9 cellular contexts compared by ENCODE assay signal in the genomic region with DNA sequence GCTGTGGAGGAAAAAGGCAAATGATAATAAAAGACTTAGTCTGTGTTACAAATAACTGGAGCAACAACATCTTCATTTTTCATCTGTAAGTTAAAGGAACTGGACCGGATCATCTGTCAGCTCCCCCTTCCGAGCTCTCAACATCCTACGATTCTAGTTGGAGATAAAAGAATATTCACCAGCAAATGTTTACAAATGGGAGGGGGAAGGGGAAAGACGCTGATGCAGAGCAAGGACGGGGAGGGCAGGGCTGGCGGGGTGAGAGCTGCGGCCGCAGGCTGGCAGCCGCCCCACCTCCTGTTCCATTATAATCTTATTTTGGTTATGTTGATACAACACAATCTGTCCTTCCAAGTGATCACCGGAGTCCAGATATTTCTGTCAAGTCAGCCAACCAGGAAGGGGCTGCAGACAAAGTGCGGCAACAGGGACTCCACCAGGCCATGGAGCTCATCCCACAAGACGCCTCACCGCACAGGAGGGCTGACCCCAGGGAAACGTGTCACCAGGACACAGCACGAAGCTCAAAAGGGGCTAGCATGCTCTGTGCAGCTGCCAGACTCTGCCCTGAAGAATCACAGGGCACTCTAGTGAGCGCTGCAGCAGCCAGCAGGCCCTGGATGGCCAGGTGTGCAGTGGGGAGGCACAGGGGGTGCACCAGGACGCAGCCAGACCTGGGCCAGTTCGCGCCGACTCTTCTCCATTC. TPM values are rescaled to one million over a fixed set of nuclear protein-coding genes. Genes with fewer than 3 reads are reported as not detected.
DNase-seq lines count a peak whose midpoint lies in the region; ATAC-seq lines count a peak whose summit lies in the region.
"Had no signal": no experiment of that assay in that cellular context is flagged by ENCODE, and none has a peak within 500 bp of the region (broad histone marks: within the 10 kb centered on the region; RNA-seq: fewer than 3 reads in every experiment).

No MANE protein-coding gene starts in this region.

- peaks cover 100% of the 10 kb centered on the region for H4K20me1 ChIP-seq in BLaER1

- peaks cover 70% of the 10 kb centered on the region for H3K36me3 ChIP-seq in BLaER1

- no peaks in the 10 kb centered on the region for H3K9me3 ChIP-seq in BLaER1

- peaks cover 54% of the 10 kb centered on the region for H3K4me1 ChIP-seq in BLaER1

- DNase-seq in NCI-H524 (lab: John Stamatoyannopoulos, UW), result peak; percentile 51 to 85
- peak; percentile 34 for DNase-seq in fibroblast of gingiva (ENCODE audit: low read depth)
- no peak for DNase-seq in naive thymus-derived CD8-positive, alpha-beta T cell
- DNase-seq in occipital lobe (lab: John Stamatoyannopoulos, UW), result no peak
- no peak for DNase-seq in NCI-H510A treated with DMSO at 0.1 percent for 48 hours (lab: John Stamatoyannopoulos, UW)
- no peak for DNase-seq in iPS-NIHi11 (ENCODE audit: low spot score)
- DNase-seq in NAMALWA (ENCODE audit: low spot score), result no peak
- DNase-seq: DND-41 had no signal

- peak overlapping the region in 3 of 10 donors; percentile 6 to 48 (median 31) for H3K4me3 Mint-ChIP-seq in naive thymus-derived CD8-positive, alpha-beta T cell

- peaks cover 10 to 49% (median 38%) of the 10 kb centered on the region in 4 donors for H3K4me1 Mint-ChIP-seq in naive thymus-derived CD8-positive, alpha-beta T cell

- POLR2A ChIA-PET in naive thymus-derived CD8-positive, alpha-beta T cell (lab: Charles Lee), result interaction anchor here (1.0 kb wide), 1 partner anchor 25 kb away, joined by 4 read pairs; no protein-coding TSS in a partner anchor

- peaks cover 0 to 56% (median 9%) of the 10 kb centered on the region in 3 donors for H3K36me3 Mint-ChIP-seq in naive thymus-derived CD8-positive, alpha-beta T cell

- peak overlapping the region; percentile 71 for H3K27ac ChIP-seq in BLaER1

- H3K4me3 ChIP-seq in BLaER1, result peak overlapping the region; percentile 38

- no peaks in the 10 kb centered on the region for H3K27me3 ChIP-seq in BLaER1

- peak overlapping the region in 7 of 10 donors; percentile 18 to 76 (median 69) for H3K27ac Mint-ChIP-seq in naive thymus-derived CD8-positive, alpha-beta T cell

- H3K27me3 Mint-ChIP-seq in naive thymus-derived CD8-positive, alpha-beta T cell, result no peaks in the 10 kb centered on the region

- ATAC-seq in naive thymus-derived CD8-positive, alpha-beta T cell, result no peak

- H3K9me3 Mint-ChIP-seq in naive thymus-derived CD8-positive, alpha-beta T cell, result no peaks in the 10 kb centered on the region

- H3K9ac ChIP-seq in BLaER1, result peak overlapping the region; percentile 65

- H3K4me2 ChIP-seq in BLaER1, result peak overlapping the region; percentile 94

RNA-seq across cellular contexts. Expression of a gene that starts 19.7 kb away (rescaled TPM):
- total RNA-seq in naive thymus-derived CD8-positive, alpha-beta T cell, result 10 to 100 TPM; 45.8 to 52.7 TPM
- polyA plus RNA-seq in naive thymus-derived CD8-positive, alpha-beta T cell, result 10 to 100 TPM; 15.4 to 36.4 (median 23.3) TPM
- total RNA-seq in occipital lobe, result 25.6 TPM

RNA-seq across cellular contexts. Expression of a gene that starts 28.2 kb away (rescaled TPM):
- total RNA-seq in naive thymus-derived CD8-positive, alpha-beta T cell, result 10 to 100 TPM; 58.0 to 60.1 TPM
- 100 to 1,000 TPM in 1 of 3 donors, 10 to 100 TPM in 2; 89.9 to 117 (median 90.3) TPM for polyA plus RNA-seq in naive thymus-derived CD8-positive, alpha-beta T cell
- total RNA-seq in occipital lobe, result 18.2 TPM

RNA-seq across cellular contexts. Expression of a gene that starts 46.7 kb away (rescaled TPM):
- 1 to 10 TPM; 2.3 to 2.6 TPM for total RNA-seq in naive thymus-derived CD8-positive, alpha-beta T cell
- polyA plus RNA-seq in naive thymus-derived CD8-positive, alpha-beta T cell, result 1 to 10 TPM; 1.5 to 4.9 (median 3.2) TPM
- total RNA-seq in occipital lobe, result 3.1 TPM

Comparison
In these comparisons a context has a peak if more than half of its experiments do, and no peak if none do; other contexts are left out.
1. DNase-seq: peak in NCI-H524 (2 of 2) and fibroblast of gingiva (single experiment); none in naive thymus-derived CD8-positive, alpha-beta T cell (0 of 10), occipital lobe (single experiment), NCI-H510A treated with DMSO at 0.1 percent for 48 hours (single experiment), iPS-NIHi11 (single experiment) and NAMALWA (single experiment).